Comparison of ENCODE assay signal across 25 cellular contexts in the genomic region with DNA sequence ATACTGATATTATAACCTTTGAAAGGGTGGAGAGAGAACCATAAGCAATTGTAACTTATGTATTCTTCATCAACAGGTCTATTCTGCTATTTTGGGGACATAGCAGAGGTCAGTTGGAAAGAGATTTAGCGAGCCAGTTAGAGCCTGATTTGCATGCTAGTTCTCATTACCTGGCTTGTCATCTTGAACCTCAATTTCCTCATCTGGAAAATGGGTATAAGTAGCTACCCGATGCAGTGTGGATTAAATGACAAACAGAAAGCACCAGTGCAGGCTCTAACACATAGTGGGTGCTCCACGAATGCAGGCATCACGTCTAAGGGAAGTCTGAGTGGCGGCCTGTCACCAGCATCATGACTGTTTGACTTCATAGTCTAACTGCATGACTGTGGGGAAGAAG.
"Had no signal": no experiment of that assay in that cellular context is flagged by ENCODE, and none has a peak within 500 bp of the region (broad histone marks: within the 10 kb centered on the region; RNA-seq: fewer than 3 reads in every experiment).

No MANE protein-coding gene starts in this region.

- H3K36me3 Mint-ChIP-seq: memory B cell; naive thymus-derived CD8-positive, alpha-beta T cell; stimulated activated naive B cell treated with anti-CD40 and anti-IgM and Interleukin-4, amounts not matched to agents 10 μg/mL and 1 μg/mL and 100 μg/mL, for 72 hours had no signal

- H3K27ac Mint-ChIP-seq: memory B cell; stimulated activated naive B cell treated with anti-CD40 and anti-IgM and Interleukin-4, amounts not matched to agents 10 μg/mL and 1 μg/mL and 100 μg/mL, for 72 hours had no signal

- H3K79me2 ChIP-seq: parathyroid adenoma had no signal

- H3K4me3 Mint-ChIP-seq: memory B cell; naive thymus-derived CD8-positive, alpha-beta T cell; nephron; neural crest cell; stimulated activated naive B cell treated with anti-CD40 and anti-IgM and Interleukin-4, amounts not matched to agents 10 μg/mL and 1 μg/mL and 100 μg/mL, for 72 hours had no signal

- H3K9ac ChIP-seq: parathyroid adenoma had no signal

- ATAC-seq: naive thymus-derived CD8-positive, alpha-beta T cell; psoas muscle; sciatic nerve; stimulated activated naive B cell treated with anti-CD40 and anti-IgM and Interleukin-4, amounts not matched to agents 10 μg/mL and 1 μg/mL and 100 μg/mL, for 72 hours; stimulated activated naive CD8-positive, alpha-beta T cell treated with anti-CD3 and anti-CD28 coated beads, Interleukin-15, Interleukin-2, amounts not matched to agents 100 U/mL and 50 U/mL, for 24 hours; upper lobe of right lung had no signal

- H3K36me3 ChIP-seq: left ventricle myocardium inferior, right atrium auricular region, stomach, thoracic aorta, tibial artery, upper lobe of right lung had no signal

- H3K4me1 ChIP-seq: parathyroid adenoma had no signal

- H3K27ac ChIP-seq: hepatocyte, parathyroid adenoma, psoas muscle, stomach, thoracic aorta, tibial artery, upper lobe of right lung had no signal

- FAIRE-seq: urothelium cell line had no signal

- DNase-seq: islet precursor cell; left ventricle myocardium inferior; naive thymus-derived CD8-positive, alpha-beta T cell; nucleus accumbens; psoas muscle; stimulated activated CD4-positive, alpha-beta T cell treated with anti-CD3 and anti-CD28 coated beads, Interleukin-12 subunit alpha, Interleukin-12 subunit beta, amount 100 ng/mL, for 4 hours; stimulated activated CD4-positive, alpha-beta T cell treated with anti-CD3 and anti-CD28 coated beads, Interleukin-15, amount 100 ng/mL, for 24 hours; stimulated activated CD4-positive, alpha-beta T cell treated with anti-CD3 and anti-CD28 coated beads, Interleukin-2, amount 100 ng/mL, for 24 hours; stimulated activated CD4-positive, alpha-beta T cell treated with anti-CD3 and anti-CD28 coated beads, Interleukin-4, amount 100 ng/mL, for 1 hour; stimulated activated naive B cell treated with anti-CD40 and anti-IgM and Interleukin-4, amounts not matched to agents 10 μg/mL and 1 μg/mL and 100 μg/mL, for 72 hours; stimulated activated naive CD8-positive, alpha-beta T cell treated with anti-CD3 and anti-CD28 coated beads, Interleukin-15, Interleukin-2, amounts not matched to agents 100 U/mL and 50 U/mL, for 24 hours; stomach; tibial artery; upper lobe of right lung had no signal

- H3K9me3 ChIP-seq: left ventricle myocardium inferior, psoas muscle, right atrium auricular region, stomach, thoracic aorta, tibial artery, upper lobe of right lung had no signal

- H3K4me2 ChIP-seq: hepatocyte had no signal

- H2AFZ ChIP-seq: hepatocyte, parathyroid adenoma had no signal

- H3K4me1 Mint-ChIP-seq: memory B cell; stimulated activated naive B cell treated with anti-CD40 and anti-IgM and Interleukin-4, amounts not matched to agents 10 μg/mL and 1 μg/mL and 100 μg/mL, for 72 hours had no signal

- H3K27me3 ChIP-seq: hepatocyte, right atrium auricular region, stomach, tibial artery, upper lobe of right lung had no signal

- H3K4me3 ChIP-seq: hepatocyte, left ventricle myocardium inferior, lung, psoas muscle, right atrium auricular region, skin epidermis, stomach, thoracic aorta, tibial artery, upper lobe of right lung had no signal

- H3K9me3 Mint-ChIP-seq: nephron; neural crest cell; stimulated activated naive B cell treated with anti-CD40 and anti-IgM and Interleukin-4, amounts not matched to agents 10 μg/mL and 1 μg/mL and 100 μg/mL, for 72 hours had no signal
